ENCODE assay signal across 33 cellular contexts in genomic region chr20:33767739-33768138, GRCh38.
"Had no signal": no experiment of that assay in that cellular context is flagged by ENCODE, and none has a peak within 500 bp of the region (broad histone marks: within the 10 kb centered on the region; RNA-seq: fewer than 3 reads in every experiment).

No MANE protein-coding gene starts in this region.

- DNase-seq: activated effector memory CD4-positive, alpha-beta T cell treated with anti-CD3 and anti-CD28 coated beads, Interleukin-2, amount 50 U/mL, for 16 hours; activated effector memory CD4-positive, alpha-beta T cell treated with Interleukin-2 at 50 U/mL for 16 hours; activated gamma-delta T cell; activated gamma-delta T cell treated with Interleukin-2 at 50 U/mL for 16 hours; activated naive CD4-positive, alpha-beta T cell; activated naive CD4-positive, alpha-beta T cell treated with anti-CD3 and anti-CD28 coated beads for 36 hours; activated naive CD4-positive, alpha-beta T cell treated with anti-CD3 and anti-CD28 coated beads, Interleukin-2, amount 10 ng/mL, durations not matched to agents 7 days and 5 days; activated naive CD4-positive, alpha-beta T cell treated with anti-CD3 and anti-CD28 coated beads, Interleukin-2, amount 50 U/mL, for 16 hours; activated naive CD4-positive, alpha-beta T cell treated with Interleukin-2 at 50 U/mL for 16 hours; activated naive CD8-positive, alpha-beta T cell treated with anti-CD3 and anti-CD28 coated beads for 36 hours; activated naive CD8-positive, alpha-beta T cell treated with anti-CD3 and anti-CD28 coated beads, Interleukin-2, amount 10 ng/mL, durations not matched to agents 7 days and 5 days; activated naive CD8-positive, alpha-beta T cell treated with anti-CD3 and anti-CD28 coated beads, Interleukin-2, amount 50 U/mL, for 24 hours; activated T-cell treated with anti-CD3 and anti-CD28 coated beads, Interleukin-2, amount 50 U/mL, for 24 hours; activated T-cell treated with anti-CD3 and anti-CD28 coated beads, Interleukin-2, amount 50 U/mL, for 4 hours; activated T-cell treated with anti-CD3 and anti-CD28 coated beads, Interleukin-2, amount 50 U/mL, for 48 hours; activated T-cell treated with anti-CD3 and anti-CD28 coated beads, Interleukin-2, amount 50 U/mL, for 72 hours; adrenal gland; amniotic stem cell; amygdala; anterior cingulate cortex; aorta; body of pancreas; brain microvascular endothelial cell; caudate nucleus; central memory CD4-positive, alpha-beta T cell; cerebellar nuclear complex had no signal

- FAIRE-seq: astrocyte, bronchial epithelial cell had no signal

- H3K27me3 ChIP-seq: adrenal gland, ascending aorta, body of pancreas, brain microvascular endothelial cell, breast epithelium, cardiac muscle cell had no signal

- H3K4me3 ChIP-seq: adrenal gland, ascending aorta, body of pancreas, breast epithelium, cardiac muscle cell had no signal

- H3K27ac ChIP-seq: adrenal gland, ascending aorta, body of pancreas, brain microvascular endothelial cell, breast epithelium, cardiac muscle cell had no signal

- ATAC-seq: activated naive CD4-positive, alpha-beta T cell treated with anti-CD3 and anti-CD28 coated beads, Interleukin-2, amount 50 U/mL, for 72 hours; activated naive CD8-positive, alpha-beta T cell treated with anti-CD3 and anti-CD28 coated beads, Interleukin-2, amount 50 U/mL, for 24 hours; activated T-cell treated with anti-CD3 and anti-CD28 coated beads, Interleukin-2, amount 50 U/mL, for 4 hours; activated T-cell treated with anti-CD3 and anti-CD28 coated beads, Interleukin-2, amount 50 U/mL, for 72 hours; activated T-helper 17 cell treated with anti-CD3 and anti-CD28 coated beads, Interleukin-2, amount 50 U/mL, for 72 hours; body of pancreas had no signal

- H3K36me3 ChIP-seq: breast epithelium, cardiac muscle cell had no signal

- H3K9me3 ChIP-seq: adrenal gland, ascending aorta, body of pancreas, breast epithelium had no signal

- H3K4me1 ChIP-seq: adrenal gland, ascending aorta, body of pancreas, breast epithelium had no signal
